Comparison of ENCODE assay signal across 19 cellular contexts in genomic region chr3:106945435-106945834, GRCh38.
DNase-seq lines count a peak whose midpoint lies in the region; ATAC-seq and TF ChIP-seq lines count a peak whose summit lies in the region.
"Had no signal": no experiment of that assay in that cellular context is flagged by ENCODE, and none has a peak within 500 bp of the region (broad histone marks: within the 10 kb centered on the region; RNA-seq: fewer than 3 reads in every experiment).

No MANE protein-coding gene starts in this region.

- peak; percentile 23 for DNase-seq in NCI-H2171 treated with DMSO at 0.1 percent for 48 hours (lab: John Stamatoyannopoulos, UW)
- DNase-seq in NCI-H2171 (lab: John Stamatoyannopoulos, UW) = no peak
- DNase-seq in KBM-7 = peak; percentile 12
- peak; percentile 11 to 33 for DNase-seq in cardiac fibroblast (ENCODE audit: low read depth in 2 of 2)
- DNase-seq in stimulated activated naive B cell treated with anti-CD40 and anti-IgM and Interleukin-4, amounts not matched to agents 10 μg/mL and 1 μg/mL and 100 μg/mL, for 72 hours = no peak
- DNase-seq in GM10248 (ENCODE audit: extremely low spot score) = no peak
- DNase-seq in activated CD4-positive, alpha-beta T cell treated with anti-CD3 and anti-CD28 coated beads, Interleukin-2, amount 10 ng/mL, durations not matched to agents 24 days and 14 days = no peak
- no peak for DNase-seq in CD4-positive, alpha-beta T cell
- DNase-seq: activated CD4-positive, alpha-beta T cell treated with anti-CD3 and anti-CD28 coated beads for 4 hours; activated naive CD4-positive, alpha-beta T cell treated with anti-CD3 and anti-CD28 coated beads, Interleukin-2, amount 50 U/mL, for 16 hours; colonic mucosa; heart left ventricle; NCI-H2227 treated with DMSO at 0.1 percent for 48 hours; T-helper 2 cell; uterus had no signal

- in situ Hi-C loops in KBM-7 (cut with MboI; ENCODE audit: low pct_unique_long_range_greater_than_20kb, low sequenced_read_pairs) = no loop called here

- H3K4me3 ChIP-seq in cardiac fibroblast (replicated peaks in 1 of 2; ENCODE audit: low read depth in 2 of 2, low read length in 2 of 2) = no peak overlapping the region
- H3K4me3 ChIP-seq: colonic mucosa, heart left ventricle, uterus had no signal

- H3K4me1 Mint-ChIP-seq in stimulated activated naive B cell treated with anti-CD40 and anti-IgM and Interleukin-4, amounts not matched to agents 10 μg/mL and 1 μg/mL and 100 μg/mL, for 72 hours = peaks cover 11 to 18% of the 10 kb centered on the region in 2 donors
- no peaks in the 10 kb centered on the region for H3K4me1 Mint-ChIP-seq in activated CD4-positive, alpha-beta T cell treated with anti-CD3 and anti-CD28 coated beads, Interleukin-2, amount 10 ng/mL, durations not matched to agents 24 days and 14 days
- H3K4me1 Mint-ChIP-seq in CD4-positive, alpha-beta T cell (ENCODE audit: low read depth) = no peaks in the 10 kb centered on the region
- H3K4me1 Mint-ChIP-seq: neural crest cell had no signal

- peaks cover 0 to 3% of the 10 kb centered on the region in 2 donors for H3K9me3 Mint-ChIP-seq in stimulated activated naive B cell treated with anti-CD40 and anti-IgM and Interleukin-4, amounts not matched to agents 10 μg/mL and 1 μg/mL and 100 μg/mL, for 72 hours
- H3K9me3 Mint-ChIP-seq in activated CD4-positive, alpha-beta T cell treated with anti-CD3 and anti-CD28 coated beads, Interleukin-2, amount 10 ng/mL, durations not matched to agents 24 days and 14 days = no peaks in the 10 kb centered on the region
- no peaks in the 10 kb centered on the region for H3K9me3 Mint-ChIP-seq in CD4-positive, alpha-beta T cell
- H3K9me3 Mint-ChIP-seq: memory B cell, neural crest cell had no signal

- H3K27ac ChIP-seq in CD4-positive, alpha-beta T cell (ENCODE audit: low read depth, low read length) = no peak overlapping the region
- H3K27ac ChIP-seq: colonic mucosa, heart left ventricle, uterus had no signal

- H3K4me3 Mint-ChIP-seq in stimulated activated naive B cell treated with anti-CD40 and anti-IgM and Interleukin-4, amounts not matched to agents 10 μg/mL and 1 μg/mL and 100 μg/mL, for 72 hours = no peak overlapping the region
- H3K4me3 Mint-ChIP-seq in activated CD4-positive, alpha-beta T cell treated with anti-CD3 and anti-CD28 coated beads, Interleukin-2, amount 10 ng/mL, durations not matched to agents 24 days and 14 days = no peak overlapping the region
- no peak overlapping the region for H3K4me3 Mint-ChIP-seq in CD4-positive, alpha-beta T cell
- H3K4me3 Mint-ChIP-seq: memory B cell, neural crest cell had no signal

- H3K27ac Mint-ChIP-seq in stimulated activated naive B cell treated with anti-CD40 and anti-IgM and Interleukin-4, amounts not matched to agents 10 μg/mL and 1 μg/mL and 100 μg/mL, for 72 hours = no peak overlapping the region
- no peak overlapping the region for H3K27ac Mint-ChIP-seq in activated CD4-positive, alpha-beta T cell treated with anti-CD3 and anti-CD28 coated beads, Interleukin-2, amount 10 ng/mL, durations not matched to agents 24 days and 14 days
- H3K27ac Mint-ChIP-seq in CD4-positive, alpha-beta T cell = no peak overlapping the region
- H3K27ac Mint-ChIP-seq: memory B cell had no signal

- CTCF ChIA-PET in GM10248 (lab: Yijun Ruan, JAX) = no interaction called here
- CTCF ChIA-PET in CD4-positive, alpha-beta T cell (lab: Charles Lee) = no interaction called here

- no peaks in the 10 kb centered on the region for H3K36me3 Mint-ChIP-seq in stimulated activated naive B cell treated with anti-CD40 and anti-IgM and Interleukin-4, amounts not matched to agents 10 μg/mL and 1 μg/mL and 100 μg/mL, for 72 hours
- H3K36me3 Mint-ChIP-seq in activated CD4-positive, alpha-beta T cell treated with anti-CD3 and anti-CD28 coated beads, Interleukin-2, amount 10 ng/mL, durations not matched to agents 24 days and 14 days (ENCODE audit: low read depth) = no peaks in the 10 kb centered on the region
- H3K36me3 Mint-ChIP-seq in CD4-positive, alpha-beta T cell (ENCODE audit: low read depth) = no peaks in the 10 kb centered on the region
- H3K36me3 Mint-ChIP-seq: memory B cell had no signal

- no peaks in the 10 kb centered on the region for H3K27me3 Mint-ChIP-seq in stimulated activated naive B cell treated with anti-CD40 and anti-IgM and Interleukin-4, amounts not matched to agents 10 μg/mL and 1 μg/mL and 100 μg/mL, for 72 hours
- H3K27me3 Mint-ChIP-seq in activated CD4-positive, alpha-beta T cell treated with anti-CD3 and anti-CD28 coated beads, Interleukin-2, amount 10 ng/mL, durations not matched to agents 24 days and 14 days = no peaks in the 10 kb centered on the region
- H3K27me3 Mint-ChIP-seq in CD4-positive, alpha-beta T cell = no peaks in the 10 kb centered on the region
- H3K27me3 Mint-ChIP-seq: memory B cell had no signal

- no peaks in the 10 kb centered on the region for H3K27me3 ChIP-seq in CD4-positive, alpha-beta T cell (ENCODE audit: control insufficient read depth, insufficient read depth, low read length)
- H3K27me3 ChIP-seq: colonic mucosa, heart left ventricle, uterus had no signal

- TF ChIP-seq CTCF in cardiac fibroblast (IDR thresholded peaks at IDR 0.05; ENCODE audit: low read depth, low read length) (no peak), GM10248 (IDR thresholded peaks at IDR 0.05; ENCODE audit: control extremely low read depth, extremely low read depth, low read depth, missing control alignments) (no peak)
- no peak for TF ChIP-seq CTCF in CD4-positive, alpha-beta T cell (IDR thresholded peaks at IDR 0.05)

- peak; percentile 62 to 64 for ATAC-seq in stimulated activated naive B cell treated with anti-CD40 and anti-IgM and Interleukin-4, amounts not matched to agents 10 μg/mL and 1 μg/mL and 100 μg/mL, for 72 hours (replicated peaks)
- ATAC-seq in CD4-positive, alpha-beta T cell (ENCODE audit: poor library complexity) = no peak
- ATAC-seq: heart left ventricle, HepG2, Right ventricle myocardium inferior had no signal

- no peaks in the 10 kb centered on the region for H3K9me3 ChIP-seq in CD4-positive, alpha-beta T cell (ENCODE audit: control insufficient read depth, low read length)
- H3K9me3 ChIP-seq: colonic mucosa, uterus had no signal

- intact Hi-C loops in activated CD4-positive, alpha-beta T cell treated with anti-CD3 and anti-CD28 coated beads, Interleukin-2, amount 10 ng/mL, durations not matched to agents 24 days and 14 days (cut with micrococcal nuclease) = no loop called here
- intact Hi-C loops in CD4-positive, alpha-beta T cell (cut with DNase I, micrococcal nuclease) = no loop called here

- POLR2A ChIA-PET in GM10248 (lab: Yijun Ruan, JAX) = no interaction called here
- POLR2A ChIA-PET in CD4-positive, alpha-beta T cell (lab: Charles Lee) = no interaction called here

Comparison
In these comparisons a context has a peak if more than half of its experiments do, and no peak if none do; other contexts are left out.
1. DNase-seq: peak in NCI-H2171 treated with DMSO at 0.1 percent for 48 hours (single experiment), KBM-7 (single experiment) and cardiac fibroblast (2 of 2); none in NCI-H2171 (single experiment), stimulated activated naive B cell treated with anti-CD40 and anti-IgM and Interleukin-4, amounts not matched to agents 10 μg/mL and 1 μg/mL and 100 μg/mL, for 72 hours (single experiment), GM10248 (single experiment), activated CD4-positive, alpha-beta T cell treated with anti-CD3 and anti-CD28 coated beads, Interleukin-2, amount 10 ng/mL, durations not matched to agents 24 days and 14 days (single experiment) and CD4-positive, alpha-beta T cell (0 of 10).